Comparison of ENCODE assay signal across 11 cellular contexts in the genomic region with DNA sequence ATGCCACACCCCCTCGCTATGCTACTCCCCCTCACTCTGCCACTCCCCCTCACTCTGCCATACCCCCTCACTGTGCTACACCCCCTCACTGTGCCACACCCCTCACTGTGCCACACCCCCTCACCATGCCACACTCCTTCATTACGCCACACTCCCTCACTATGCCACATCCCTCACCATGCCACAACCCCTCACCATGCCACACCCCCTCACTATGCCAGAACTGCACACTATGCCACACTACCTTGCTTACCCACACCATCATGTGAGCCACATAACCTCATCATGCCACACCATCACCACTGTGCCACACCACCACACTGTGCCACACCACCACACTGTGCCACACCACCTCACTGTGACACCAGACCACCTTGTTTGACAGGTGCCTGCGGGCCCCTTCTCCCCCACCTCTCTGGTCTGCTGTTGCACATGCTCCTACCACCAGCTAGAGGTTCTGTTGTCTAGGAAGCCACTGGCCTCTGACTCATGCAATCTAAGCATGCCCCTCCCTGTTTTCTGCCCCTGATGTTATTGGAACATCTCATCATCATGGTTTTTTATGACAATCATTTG. TPM values are rescaled to one million over a fixed set of nuclear protein-coding genes. Genes with fewer than 3 reads are reported as not detected.
DNase-seq lines count a peak whose midpoint lies in the region; ATAC-seq and TF ChIP-seq lines count a peak whose summit lies in the region.
"Had no signal": no experiment of that assay in that cellular context is flagged by ENCODE, and none has a peak within 500 bp of the region (broad histone marks: within the 10 kb centered on the region; RNA-seq: fewer than 3 reads in every experiment).

No MANE protein-coding gene starts in this region.

- CTCF ChIA-PET in CD8-positive, alpha-beta T cell (lab: Charles Lee): interaction anchor here (0.8 to 1.9 kb wide), 4 partner anchors 13 to 128 kb away, joined by 3 to 10 read pairs (median 4); no protein-coding TSS in a partner anchor
- CTCF ChIA-PET in WTC11 (lab: Charles Lee): no interaction called here

- no peak overlapping the region for H3K4ac ChIP-seq in mesendoderm (ENCODE audit: low read depth, low read length)

- H4K8ac ChIP-seq in mesendoderm (ENCODE audit: low read depth, low read length): no peak overlapping the region

- H3K18ac ChIP-seq in mesendoderm (ENCODE audit: low read length): no peak overlapping the region

- no peaks in the 10 kb centered on the region for H3K79me2 ChIP-seq in mesendoderm (ENCODE audit: control insufficient read depth, insufficient read depth, low read length)

- H4K5ac ChIP-seq in mesendoderm (ENCODE audit: low read length): no peak overlapping the region

- H3K27ac Mint-ChIP-seq in CD8-positive, alpha-beta T cell: peak overlapping the region; percentile 78
- H3K27ac Mint-ChIP-seq in type B pancreatic cell: no peak overlapping the region
- no peak overlapping the region for H3K27ac Mint-ChIP-seq in WTC11

- H3K9ac ChIP-seq in mesendoderm (ENCODE audit: low read length): no peak overlapping the region
- H3K9ac ChIP-seq: parathyroid adenoma had no signal

- no peak overlapping the region for H3K4me2 ChIP-seq in mesendoderm (ENCODE audit: low read length)

- H3K36me3 ChIP-seq in CD8-positive, alpha-beta T cell (ENCODE audit: insufficient read depth, low read length): no peaks in the 10 kb centered on the region
- H3K36me3 ChIP-seq in mesendoderm (ENCODE audit: control insufficient read depth, insufficient read depth, low read length): no peaks in the 10 kb centered on the region
- H3K36me3 ChIP-seq: heart right ventricle, suprapubic skin had no signal

- peak overlapping the region; percentile 59 for H3K56ac ChIP-seq in mesendoderm (ENCODE audit: low read length)

- POLR2A ChIA-PET in CD8-positive, alpha-beta T cell (lab: Charles Lee): interaction anchor here (1.4 kb wide), 1 partner anchor 61 kb away, joined by 3 read pairs; no protein-coding TSS in a partner anchor
- POLR2A ChIA-PET in WTC11 (lab: Charles Lee): no interaction called here

- H3K27me3 Mint-ChIP-seq in CD8-positive, alpha-beta T cell (ENCODE audit: low read depth): no peaks in the 10 kb centered on the region
- H3K27me3 Mint-ChIP-seq in type B pancreatic cell (peaks cover 40% of the 10 kb centered on the region), WTC11 (ENCODE audit: low read depth) (peaks cover 3% of the 10 kb centered on the region; the same call in 1 of the 2 replicates)

- H2AK5ac ChIP-seq in mesendoderm (ENCODE audit: low read length): peak overlapping the region; percentile 97

- no peaks in the 10 kb centered on the region for H3K36me3 Mint-ChIP-seq in CD8-positive, alpha-beta T cell
- no peaks in the 10 kb centered on the region for H3K36me3 Mint-ChIP-seq in type B pancreatic cell
- H3K36me3 Mint-ChIP-seq in WTC11: no peaks in the 10 kb centered on the region

- no peak for TF ChIP-seq CTCF in CD8-positive, alpha-beta T cell (IDR thresholded peaks at IDR 0.05)
- no peak for TF ChIP-seq CTCF in type B pancreatic cell (conservative IDR thresholded peaks at IDR 0.05)
- TF ChIP-seq CTCF in WTC11 (IDR thresholded peaks at IDR 0.05): no peak

- peaks cover 80% of the 10 kb centered on the region for H3K4me1 ChIP-seq in CD8-positive, alpha-beta T cell (ENCODE audit: insufficient read depth, low read length)
- peaks cover 16% of the 10 kb centered on the region for H3K4me1 ChIP-seq in mesendoderm (ENCODE audit: control insufficient read depth, low read depth, low read length)
- H3K4me1 ChIP-seq: parathyroid adenoma, suprapubic skin had no signal

- H3K23ac ChIP-seq in mesendoderm (ENCODE audit: low read length): no peak overlapping the region

- no peak overlapping the region for H3K27ac ChIP-seq in CD8-positive, alpha-beta T cell (ENCODE audit: low read depth, low read length)
- H3K27ac ChIP-seq in mesendoderm (ENCODE audit: low read depth, low read length): no peak overlapping the region
- H3K27ac ChIP-seq: heart right ventricle, parathyroid adenoma, suprapubic skin had no signal

- peak; percentile 67 for ATAC-seq in CD8-positive, alpha-beta T cell
- ATAC-seq in GM21367 (IDR thresholded peaks at IDR 0.05; ENCODE audit: unreplicated experiment) (no peak), WTC11 (no peak)

- no peak overlapping the region for H3K4me3 ChIP-seq in CD8-positive, alpha-beta T cell (ENCODE audit: low read depth, low read length)
- H3K4me3 ChIP-seq in mesendoderm (ENCODE audit: low read length): no peak overlapping the region
- H3K4me3 ChIP-seq: heart right ventricle, suprapubic skin had no signal

- H3K9me3 ChIP-seq in CD8-positive, alpha-beta T cell (ENCODE audit: low read length): no peaks in the 10 kb centered on the region
- H3K9me3 ChIP-seq: heart right ventricle, suprapubic skin had no signal

- no peaks in the 10 kb centered on the region for H3K9me3 Mint-ChIP-seq in CD8-positive, alpha-beta T cell
- H3K9me3 Mint-ChIP-seq in type B pancreatic cell (no peaks in the 10 kb centered on the region), WTC11 (no peaks in the 10 kb centered on the region)

- H3K4me3 Mint-ChIP-seq in CD8-positive, alpha-beta T cell: no peak overlapping the region
- H3K4me3 Mint-ChIP-seq in type B pancreatic cell (no peak overlapping the region), WTC11 (no peak overlapping the region)

- no peaks in the 10 kb centered on the region for H3K27me3 ChIP-seq in CD8-positive, alpha-beta T cell (ENCODE audit: insufficient read depth, low read length)
- no peaks in the 10 kb centered on the region for H3K27me3 ChIP-seq in mesendoderm (ENCODE audit: insufficient read depth, low read length, poor library complexity)
- H3K27me3 ChIP-seq: suprapubic skin had no signal

- intact Hi-C loops in CD8-positive, alpha-beta T cell (cut with DNase I, micrococcal nuclease): loop anchor here in 1 of 2 experiments (5.0 kb wide), 1 partner anchor 147 kb away; the partner anchor contains the start of gene RPL37A

- peaks cover 87% of the 10 kb centered on the region for H3K4me1 Mint-ChIP-seq in CD8-positive, alpha-beta T cell (ENCODE audit: low read depth)
- H3K4me1 Mint-ChIP-seq in type B pancreatic cell (ENCODE audit: unreplicated experiment) (no peaks in the 10 kb centered on the region), WTC11 (peaks cover 35% of the 10 kb centered on the region)

- H2BK5ac ChIP-seq in mesendoderm (ENCODE audit: low read length): peak overlapping the region; percentile 90

- H3K79me1 ChIP-seq in mesendoderm (ENCODE audit: low read length): no peaks in the 10 kb centered on the region

- H2BK120ac ChIP-seq in mesendoderm (ENCODE audit: low read depth, low read length): no peak overlapping the region

- H2BK15ac ChIP-seq in mesendoderm (replicated peaks; ENCODE audit: low read depth): no peak overlapping the region

- DNase-seq in CD8-positive, alpha-beta T cell: peak in 5 of 7 experiments; percentile 22 to 70 (median 53)
- DNase-seq in NCI-H2029 (lab: John Stamatoyannopoulos, UW) (peak; percentile 67), amniotic epithelial cell (ENCODE audit: low read depth) (peak; percentile 51), mesendoderm (no peak), NCI-H69 (lab: John Stamatoyannopoulos, UW) (no peak), type B pancreatic cell (ENCODE audit: extremely low spot score, unreplicated experiment) (no peak), WTC11 (ENCODE audit: low spot score) (no peak)
- DNase-seq: heart right ventricle had no signal

- WGBS in mesendoderm (ENCODE audit: extremely low coverage, insufficient coverage, low lambda C conversion rate): 100% methylated on average over 1 of the region's 3 CpGs

TF ChIP-seq in WTC11, 78 proteins besides CTCF, POLR2A, EP300 and RAD21 (continues in another document):
- TF ChIP-seq, protein P1, sequence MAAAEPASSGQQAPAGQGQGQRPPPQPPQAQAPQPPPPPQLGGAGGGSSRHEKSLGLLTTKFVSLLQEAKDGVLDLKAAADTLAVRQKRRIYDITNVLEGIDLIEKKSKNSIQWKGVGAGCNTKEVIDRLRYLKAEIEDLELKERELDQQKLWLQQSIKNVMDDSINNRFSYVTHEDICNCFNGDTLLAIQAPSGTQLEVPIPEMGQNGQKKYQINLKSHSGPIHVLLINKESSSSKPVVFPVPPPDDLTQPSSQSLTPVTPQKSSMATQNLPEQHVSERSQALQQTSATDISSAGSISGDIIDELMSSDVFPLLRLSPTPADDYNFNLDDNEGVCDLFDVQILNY (CRISPR knock-in tag; IDR thresholded peaks at IDR 0.05): no peak
- TF ChIP-seq KAT7 (CRISPR knock-in tag; IDR thresholded peaks at IDR 0.05; ENCODE audit: borderline replicate concordance) (no peak), GTF2I (CRISPR knock-in tag; conservative IDR thresholded peaks at IDR 0.05) (no peak), NR2C2 (CRISPR knock-in tag; IDR thresholded peaks at IDR 0.05) (no peak), NFATC4 (CRISPR knock-in tag; IDR thresholded peaks at IDR 0.05) (no peak)
- TF ChIP-seq, protein P2, sequence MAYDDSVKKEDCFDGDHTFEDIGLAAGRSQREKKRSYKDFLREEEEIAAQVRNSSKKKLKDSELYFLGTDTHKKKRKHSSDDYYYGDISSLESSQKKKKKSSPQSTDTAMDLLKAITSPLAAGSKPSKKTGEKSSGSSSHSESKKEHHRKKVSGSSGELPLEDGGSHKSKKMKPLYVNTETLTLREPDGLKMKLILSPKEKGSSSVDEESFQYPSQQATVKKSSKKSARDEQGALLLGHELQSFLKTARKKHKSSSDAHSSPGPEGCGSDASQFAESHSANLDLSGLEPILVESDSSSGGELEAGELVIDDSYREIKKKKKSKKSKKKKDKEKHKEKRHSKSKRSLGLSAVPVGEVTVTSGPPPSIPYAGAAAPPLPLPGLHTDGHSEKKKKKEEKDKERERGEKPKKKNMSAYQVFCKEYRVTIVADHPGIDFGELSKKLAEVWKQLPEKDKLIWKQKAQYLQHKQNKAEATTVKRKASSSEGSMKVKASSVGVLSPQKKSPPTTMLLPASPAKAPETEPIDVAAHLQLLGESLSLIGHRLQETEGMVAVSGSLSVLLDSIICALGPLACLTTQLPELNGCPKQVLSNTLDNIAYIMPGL (CRISPR knock-in tag; IDR thresholded peaks at IDR 0.05): no peak

RNA-seq across cellular contexts. Expression of gene MARCHF4, which starts 22.0 kb away (rescaled TPM):
- total RNA-seq in CD8-positive, alpha-beta T cell: not detected
- 0.93 TPM for polyA plus RNA-seq in mesendoderm (2013, experiment 1 of 2)
- polyA plus RNA-seq in mesendoderm (2013, experiment 2 of 2): 0.80 TPM
- 0.93 and 1.1 TPM in 2 replicates for total RNA-seq in type B pancreatic cell (ENCODE audit: low replicate concordance)
- total RNA-seq in WTC11 (2021): 1.7 to 2.6 TPM (median 1.7 TPM) in 3 replicates

Comparison
In these comparisons a context has a peak if more than half of its experiments do, and no peak if none do; other contexts are left out.
1. DNase-seq: peak in CD8-positive, alpha-beta T cell (5 of 7), NCI-H2029 (single experiment) and amniotic epithelial cell (single experiment); none in mesendoderm (single experiment), NCI-H69 (single experiment), type B pancreatic cell (single experiment) and WTC11 (single experiment).